ENCODE assay signal across 19 cellular contexts in the genomic region with DNA sequence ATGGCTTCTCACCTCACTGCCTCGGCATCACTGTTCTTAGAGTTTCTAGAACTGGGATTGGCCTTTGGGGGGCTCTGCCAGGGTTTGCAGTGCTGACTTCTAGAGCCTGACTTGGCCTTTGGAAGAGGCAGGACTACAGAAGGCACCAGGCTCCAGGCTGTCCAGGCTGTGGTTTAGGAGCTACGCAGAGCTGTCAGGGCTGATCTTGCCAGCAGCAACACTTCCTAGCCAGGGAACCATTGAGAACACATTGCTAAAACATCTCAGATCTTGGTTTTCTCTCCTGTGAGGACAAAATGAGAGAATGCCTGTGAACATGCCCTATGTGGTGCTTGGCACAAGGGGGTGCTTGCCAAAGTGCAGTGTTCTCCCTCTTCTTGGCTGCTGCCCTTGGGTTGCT. TPM values are rescaled to one million over a fixed set of nuclear protein-coding genes. Genes with fewer than 3 reads are reported as not detected.
DNase-seq lines count a peak whose midpoint lies in the region; ATAC-seq and TF ChIP-seq lines count a peak whose summit lies in the region.
"Had no signal": no experiment of that assay in that cellular context is flagged by ENCODE, and none has a peak within 500 bp of the region (broad histone marks: within the 10 kb centered on the region; RNA-seq: fewer than 3 reads in every experiment).

No MANE protein-coding gene starts in this region.

- no peak overlapping the region for H2BK12ac ChIP-seq in neuronal stem cell (ENCODE audit: low read length)

- no peaks in the 10 kb centered on the region for H3K79me1 ChIP-seq in neuronal stem cell (ENCODE audit: low read depth, low read length)

- no peak overlapping the region for H3K27ac Mint-ChIP-seq in effector memory CD8-positive, alpha-beta T cell
- H3K27ac Mint-ChIP-seq: CD8-positive, alpha-beta T cell; HFFc6 had no signal

- no peaks in the 10 kb centered on the region for H3K36me3 Mint-ChIP-seq in effector memory CD8-positive, alpha-beta T cell (ENCODE audit: insufficient read depth)
- H3K36me3 Mint-ChIP-seq: CD8-positive, alpha-beta T cell had no signal

- H3K23ac ChIP-seq in neuronal stem cell (ENCODE audit: low read depth, low read length, poor library complexity) = no peak overlapping the region

- H3K4me1 ChIP-seq in neuronal stem cell (ENCODE audit: control insufficient read depth in 2 of 2, insufficient read depth in 1 of 2, low read depth in 1 of 2, low read length in 2 of 2) = peaks cover 0 to 2% of the 10 kb centered on the region in 2 donors
- H3K4me1 ChIP-seq: BE2C had no signal

- ATAC-seq in HG03159 (IDR thresholded peaks at IDR 0.05; ENCODE audit: unreplicated experiment) = no peak
- ATAC-seq in effector memory CD8-positive, alpha-beta T cell (replicated peaks) = no peak
- ATAC-seq: CD8-positive, alpha-beta T cell had no signal

- no CpG with 5 or more reads among the region's 2 CpGs for WGBS in neuronal stem cell (ENCODE audit: extremely low coverage in 2 of 2, insufficient read length in 2 of 2, insufficient replicate concordance in 1 of 2), 2 donors

- no peak for TF ChIP-seq CTCF in RWPE1 (conservative IDR thresholded peaks at IDR 0.05; ENCODE audit: low read depth)

- peaks cover 0 to 1% of the 10 kb centered on the region in 2 donors for H3K9me3 ChIP-seq in neuronal stem cell (replicated peaks in 1 of 2; ENCODE audit: control insufficient read depth in 2 of 2, insufficient read depth in 1 of 2, low read depth in 1 of 2, low read length in 2 of 2)
- H3K9me3 ChIP-seq: BE2C had no signal

- H3K9ac ChIP-seq in neuronal stem cell (ENCODE audit: low read depth, low read length, poor library complexity) = no peak overlapping the region

- no peak overlapping the region for H3K4me2 ChIP-seq in neuronal stem cell (ENCODE audit: insufficient read depth, low read length, poor library complexity, severe bottlenecking)

- peak overlapping the region; percentile 32 for H2AK5ac ChIP-seq in neuronal stem cell (ENCODE audit: low read depth, low read length)

- DNase-seq in AG20443 (ENCODE audit: low spot score) = peak; percentile 38
- no peak for DNase-seq in RWPE1 (ENCODE audit: low spot score)
- peak in 1 of 61 donors; percentile 54 for DNase-seq in caudate nucleus (lab: John Stamatoyannopoulos, UW)
- DNase-seq in neuronal stem cell (ENCODE audit: low spot score) = no peak
- DNase-seq in CD1c-positive myeloid dendritic cell (ENCODE audit: extremely low spot score) = no peak
- DNase-seq in HK-2 (ENCODE audit: unreplicated experiment) = no peak
- no peak for DNase-seq in effector memory CD8-positive, alpha-beta T cell
- DNase-seq: ACHN; BE2C; CD8-positive, alpha-beta T cell; COR-L47; DMS153; DMS79 treated with DMSO at 0.1 percent for 48 hours; GF-D8; HCEC 1CT; HFFc6; IMR-90 had no signal

- no peak overlapping the region for H3K4me3 ChIP-seq in neuronal stem cell (ENCODE audit: low read length in 2 of 2)

- H2BK5ac ChIP-seq in neuronal stem cell (ENCODE audit: low read length) = no peak overlapping the region

- H2AFZ ChIP-seq in neuronal stem cell (ENCODE audit: low read length) = no peak overlapping the region

- H2BK15ac ChIP-seq in neuronal stem cell (ENCODE audit: low read length) = no peak overlapping the region

- H2BK120ac ChIP-seq in neuronal stem cell (ENCODE audit: low read depth, low read length) = no peak overlapping the region

- H3K4me1 Mint-ChIP-seq in effector memory CD8-positive, alpha-beta T cell (ENCODE audit: low read depth in 2 of 2) = peaks cover 4 to 5% of the 10 kb centered on the region in 2 donors

- H3K4ac ChIP-seq in neuronal stem cell (ENCODE audit: low read length) = no peak overlapping the region

- H4K91ac ChIP-seq in neuronal stem cell (ENCODE audit: low read depth, low read length, poor library complexity) = no peak overlapping the region

- peak overlapping the region; percentile 97 for H3K27ac ChIP-seq in RWPE1
- peak overlapping the region; percentile 70 for H3K27ac ChIP-seq in caudate nucleus (ENCODE audit: low read depth, low read length)
- H3K27ac ChIP-seq in neuronal stem cell (replicated peaks; ENCODE audit: low read length) = no peak overlapping the region
- H3K27ac ChIP-seq: C4-2B had no signal

- H3K14ac ChIP-seq in neuronal stem cell (ENCODE audit: low read length) = no peak overlapping the region

- POLR2A ChIA-PET in RWPE1 (lab: Yijun Ruan, JAX; ENCODE audit: low non-redundant PET) = no interaction called here

- H3K9me3 Mint-ChIP-seq in effector memory CD8-positive, alpha-beta T cell = no peaks in the 10 kb centered on the region
- H3K9me3 Mint-ChIP-seq: CD8-positive, alpha-beta T cell; HFFc6 had no signal

- no peak overlapping the region for H3K4me3 Mint-ChIP-seq in effector memory CD8-positive, alpha-beta T cell
- H3K4me3 Mint-ChIP-seq: CD8-positive, alpha-beta T cell; HFFc6 had no signal

- no peaks in the 10 kb centered on the region for H3K27me3 ChIP-seq in neuronal stem cell (ENCODE audit: control insufficient read depth in 3 of 3, insufficient read depth in 3 of 3, low read depth in 1 of 3, low read length in 3 of 3)
- H3K27me3 ChIP-seq: BE2C had no signal

- H3K18ac ChIP-seq in neuronal stem cell (ENCODE audit: low read length) = peak overlapping the region; percentile 21

- H4K8ac ChIP-seq in neuronal stem cell (ENCODE audit: low read depth, low read length) = no peak overlapping the region

- CTCF ChIA-PET in RWPE1 (lab: Yijun Ruan, JAX) = no interaction called here

- H3K36me3 ChIP-seq in neuronal stem cell (replicated peaks in 1 of 2; ENCODE audit: control insufficient read depth in 2 of 2, insufficient read depth in 2 of 2, low read length in 2 of 2) = peaks cover 0 to 20% of the 10 kb centered on the region in 2 donors
- H3K36me3 ChIP-seq: BE2C had no signal

- peaks cover 0 to 10% of the 10 kb centered on the region in 2 donors for H3K27me3 Mint-ChIP-seq in effector memory CD8-positive, alpha-beta T cell

RNA-seq across cellular contexts. Expression of gene APEH, which starts 34.6 kb away (rescaled TPM):
- polyA plus RNA-seq in neuronal stem cell (2013, experiment 1 of 2) = 50.1 TPM
- 46.8 TPM for polyA plus RNA-seq in neuronal stem cell (2013, experiment 2 of 2)

RNA-seq across cellular contexts. Expression of gene MST1, which starts 49.7 kb away (rescaled TPM):
- 10.4 TPM for polyA plus RNA-seq in neuronal stem cell (2013, experiment 1 of 2)
- 11.3 TPM for polyA plus RNA-seq in neuronal stem cell (2013, experiment 2 of 2)

RNA-seq across cellular contexts. Expression of gene RNF123, which starts 49.8 kb away (rescaled TPM):
- polyA plus RNA-seq in neuronal stem cell (2013, experiment 1 of 2) = 21.9 TPM
- polyA plus RNA-seq in neuronal stem cell (2013, experiment 2 of 2) = 20.9 TPM
